26 cellular contexts compared by ENCODE assay signal in the genomic region with DNA sequence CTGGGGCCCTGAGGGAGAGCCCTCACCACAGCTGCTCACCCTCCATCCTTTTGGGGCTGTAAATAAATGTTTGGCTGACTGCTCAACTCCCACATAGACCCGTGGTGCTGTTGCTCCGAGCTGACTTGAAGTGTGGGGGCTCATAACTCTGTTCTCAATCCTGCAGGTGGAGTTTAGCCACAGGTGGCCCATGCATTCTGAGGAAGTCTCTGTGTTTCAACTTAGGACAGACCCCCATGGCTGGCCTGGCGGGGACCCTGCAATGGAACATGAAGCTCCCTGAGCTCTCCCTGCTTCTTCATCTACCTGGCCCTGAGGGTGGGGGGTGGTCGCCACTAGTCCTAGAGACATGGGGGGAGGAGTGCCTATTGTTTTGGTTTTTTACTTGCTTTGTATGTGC.
"Had no signal": no experiment of that assay in that cellular context is flagged by ENCODE, and none has a peak within 500 bp of the region (broad histone marks: within the 10 kb centered on the region; RNA-seq: fewer than 3 reads in every experiment).

No MANE protein-coding gene starts in this region.

- H3K36me3 ChIP-seq: ovary had no signal

- H3K4me3 ChIP-seq: left lung, lower lobe of right lung, ovary, psoas muscle, tibial nerve, upper lobe of left lung, vagina had no signal

- H3K27me3 Mint-ChIP-seq: naive B cell; stimulated activated memory B cell treated with anti-CD40 and anti-IgM and Interleukin-4, amounts not matched to agents 10 μg/mL and 1 μg/mL and 100 μg/mL, for 72 hours; stimulated activated naive CD8-positive, alpha-beta T cell treated with anti-CD3 and anti-CD28 coated beads, Interleukin-15, amount 100 ng/mL, for 72 hours had no signal

- H3K27me3 ChIP-seq: left lung, ovary, tibial nerve, upper lobe of left lung, vagina had no signal

- H3K9me3 ChIP-seq: left lung, lower lobe of right lung, ovary, upper lobe of left lung, vagina had no signal

- H3K9me3 Mint-ChIP-seq: natural killer cell; nephron progenitor cell; stimulated activated naive CD8-positive, alpha-beta T cell treated with anti-CD3 and anti-CD28 coated beads, Interleukin-15, amount 100 ng/mL, for 72 hours had no signal

- H3K27ac Mint-ChIP-seq: mesothelial cell of epicardium; naive B cell; natural killer cell; nephron progenitor cell; stimulated activated memory B cell treated with anti-CD40 and anti-IgM and Interleukin-4, amounts not matched to agents 10 μg/mL and 1 μg/mL and 100 μg/mL, for 72 hours; stimulated activated naive CD8-positive, alpha-beta T cell treated with anti-CD3 and anti-CD28 coated beads, Interleukin-15, amount 100 ng/mL, for 72 hours had no signal

- H3K4me1 ChIP-seq: left lung, lower lobe of right lung, psoas muscle, tibial nerve, upper lobe of left lung, vagina had no signal

- DNase-seq: hippocampal formation; kidney glomerular epithelial cell; left cardiac atrium; lower lobe of right lung; mammary epithelial cell; mesenchymal stem cell; naive B cell; natural killer cell; nephron progenitor cell; ovary; psoas muscle; small intestine; stimulated activated CD4-positive, alpha-beta T cell treated with anti-CD3 and anti-CD28 coated beads, Interleukin-1b, Interleukin-23, amount 100 ng/mL, for 48 hours; stimulated activated CD4-positive, alpha-beta T cell treated with anti-CD3 and anti-CD28 coated beads, Interleukin-2, amount 100 ng/mL, for 48 hours; stimulated activated CD4-positive, alpha-beta T cell treated with anti-CD3 and anti-CD28 coated beads, Interleukin-4, amount 100 ng/mL, for 4 hours; stimulated activated CD8-positive, alpha-beta memory T cell treated with anti-CD3 and anti-CD28 coated beads, Interleukin-4, amount 100 ng/mL, for 48 hours; stimulated activated naive CD4-positive, alpha-beta T cell treated with Interleukin-2 at 50 U/mL for 16 hours; stimulated activated naive CD8-positive, alpha-beta T cell treated with anti-CD3 and anti-CD28 coated beads, Interleukin-15, amount 100 ng/mL, for 72 hours; substantia nigra had no signal

- H3K4me1 Mint-ChIP-seq: mesothelial cell of epicardium; nephron progenitor cell; stimulated activated naive CD8-positive, alpha-beta T cell treated with anti-CD3 and anti-CD28 coated beads, Interleukin-15, amount 100 ng/mL, for 72 hours had no signal

- ATAC-seq: left cardiac atrium; left lung; lower lobe of right lung; natural killer cell; sciatic nerve; stimulated activated memory B cell treated with anti-CD40 and anti-IgM and Interleukin-4, amounts not matched to agents 10 μg/mL and 1 μg/mL and 100 μg/mL, for 72 hours; stimulated activated naive CD8-positive, alpha-beta T cell treated with anti-CD3 and anti-CD28 coated beads, Interleukin-15, amount 100 ng/mL, for 72 hours had no signal

- H3K27ac ChIP-seq: left lung, lower lobe of right lung, ovary, psoas muscle, tibial nerve, upper lobe of left lung, vagina had no signal

- H3K4me3 Mint-ChIP-seq: mesothelial cell of epicardium; natural killer cell; nephron progenitor cell; stimulated activated memory B cell treated with anti-CD40 and anti-IgM and Interleukin-4, amounts not matched to agents 10 μg/mL and 1 μg/mL and 100 μg/mL, for 72 hours; stimulated activated naive CD8-positive, alpha-beta T cell treated with anti-CD3 and anti-CD28 coated beads, Interleukin-15, amount 100 ng/mL, for 72 hours had no signal
